Comparison of ENCODE assay signal across 8 cellular contexts in the genomic region with DNA sequence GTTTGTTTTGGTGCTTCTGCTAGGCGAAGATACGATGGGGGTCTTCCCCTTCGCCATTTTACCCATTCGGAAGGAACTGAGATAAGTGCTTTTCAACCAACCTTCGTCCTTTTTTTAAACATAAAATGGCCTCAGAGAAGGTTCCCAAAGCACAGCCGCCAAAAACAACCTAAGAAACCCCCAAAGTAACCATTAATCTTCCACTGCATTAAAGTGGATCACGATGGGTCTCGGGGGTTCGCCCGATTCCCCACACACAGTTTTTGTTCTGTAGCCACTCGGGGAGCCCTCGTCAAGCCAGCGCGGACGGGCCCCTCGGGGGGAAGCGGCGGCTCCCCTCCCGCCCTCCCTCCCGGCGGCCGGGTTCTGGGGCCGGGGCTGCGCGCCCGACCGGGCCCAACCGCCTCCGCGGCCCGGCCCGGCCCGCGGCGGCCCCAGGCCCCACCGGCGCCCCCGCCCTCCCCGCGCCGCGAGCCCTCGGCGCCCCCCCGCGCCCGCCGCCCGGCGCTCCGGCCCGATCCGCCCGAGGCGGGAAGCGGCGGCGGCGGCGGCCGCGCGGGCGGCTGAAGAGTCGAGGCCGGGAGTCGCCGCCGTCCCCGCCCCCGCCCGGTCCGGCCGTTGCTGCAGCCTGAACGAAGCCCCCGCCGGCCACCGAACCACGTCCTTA. TPM values are rescaled to one million over a fixed set of nuclear protein-coding genes. Genes with fewer than 3 reads are reported as not detected.
DNase-seq lines count a peak whose midpoint lies in the region; ATAC-seq, FAIRE-seq and TF ChIP-seq lines count a peak whose summit lies in the region.

No MANE protein-coding gene starts in this region.

- peaks cover 17% of the 10 kb centered on the region for H3K27me3 Mint-ChIP-seq in neural progenitor cell (ENCODE audit: insufficient read depth, low read depth)

- H3K79me2 ChIP-seq in ACC112 (ENCODE audit: control insufficient read depth, insufficient read depth, low read length, unreplicated experiment): peaks cover 50% of the 10 kb centered on the region
- H3K79me2 ChIP-seq in OCI-LY1 (ENCODE audit: insufficient read depth, low read length): peaks cover 21% of the 10 kb centered on the region
- peaks cover 55% of the 10 kb centered on the region for H3K79me2 ChIP-seq in neural progenitor cell (ENCODE audit: low read depth)

- no peak for FAIRE-seq in GM19239 (lab: Jason Lieb, UNC)

- H3K4me1 ChIP-seq in ACC112 (ENCODE audit: control insufficient read depth, insufficient read depth, low read length, unreplicated experiment) (peaks cover 27% of the 10 kb centered on the region), OCI-LY1 (ENCODE audit: insufficient read depth, low read length, severe bottlenecking) (peaks cover 30% of the 10 kb centered on the region), neural progenitor cell (peaks cover 18% of the 10 kb centered on the region), uterus (peaks cover 0 to 13% of the 10 kb centered on the region in 2 donors)

- peaks cover 16% of the 10 kb centered on the region for H3K36me3 Mint-ChIP-seq in neural progenitor cell

- H3K9me2 ChIP-seq in OCI-LY1 (ENCODE audit: low read depth, low read length): no peaks in the 10 kb centered on the region

- ATAC-seq in HG02610 (IDR thresholded peaks at IDR 0.05; ENCODE audit: unreplicated experiment): no peak

- peak overlapping the region; percentile 100 for H3K4me3 Mint-ChIP-seq in neural progenitor cell

- peaks cover 23% of the 10 kb centered on the region for H3K4me1 Mint-ChIP-seq in neural progenitor cell

- H3K36me3 ChIP-seq in ACC112 (ENCODE audit: insufficient read depth, low read length): peaks cover 17% of the 10 kb centered on the region
- H3K36me3 ChIP-seq in OCI-LY1 (ENCODE audit: insufficient read depth, low read length): peaks cover 20% of the 10 kb centered on the region
- peaks cover 18% of the 10 kb centered on the region for H3K36me3 ChIP-seq in neural progenitor cell
- H3K36me3 ChIP-seq in uterus: no peaks in the 10 kb centered on the region

- peak overlapping the region; percentile 91 for H3K27ac ChIP-seq in ACC112 (ENCODE audit: low read depth, low read length)
- peak overlapping the region; percentile 99 for H3K27ac ChIP-seq in OCI-LY1 (ENCODE audit: low read depth, low read length, poor library complexity, severe bottlenecking)
- peak overlapping the region; percentile 97 for H3K27ac ChIP-seq in neural progenitor cell
- H3K27ac ChIP-seq in uterus: peak overlapping the region; percentile 99

- no peaks in the 10 kb centered on the region for H3F3A ChIP-seq in OCI-LY1 (ENCODE audit: insufficient read depth, low read length)
- H3F3A ChIP-seq in neural progenitor cell (ENCODE audit: low read depth): peaks cover 23% of the 10 kb centered on the region

- H3K27ac Mint-ChIP-seq in neural progenitor cell: peak overlapping the region; percentile 100

- peaks cover 3% of the 10 kb centered on the region for H3K9me3 Mint-ChIP-seq in neural progenitor cell

- H2AFZ ChIP-seq in ACC112 (ENCODE audit: low read length, unreplicated experiment) (peak overlapping the region; percentile 58), OCI-LY1 (ENCODE audit: low read length) (no peak overlapping the region), neural progenitor cell (replicated peaks) (no peak overlapping the region)

- H3K9me3 ChIP-seq in OCI-LY1 (ENCODE audit: low read length): no peaks in the 10 kb centered on the region
- H3K9me3 ChIP-seq in neural progenitor cell (ENCODE audit: low read depth): no peaks in the 10 kb centered on the region
- H3K9me3 ChIP-seq in uterus: no peaks in the 10 kb centered on the region

- no peak for TF ChIP-seq CTCF in OCI-LY1 (IDR thresholded peaks at IDR 0.05; ENCODE audit: low read length)
- TF ChIP-seq CTCF in foreskin fibroblast (IDR thresholded peaks at IDR 0.05; ENCODE audit: low read depth, low read length): no peak
- TF ChIP-seq CTCF in neural progenitor cell (IDR thresholded peaks at IDR 0.05): no peak
- TF ChIP-seq CTCF in uterus (IDR thresholded peaks at IDR 0.05): no peak

- H3K27me3 ChIP-seq in ACC112 (ENCODE audit: insufficient read depth, low read length): no peaks in the 10 kb centered on the region
- no peaks in the 10 kb centered on the region for H3K27me3 ChIP-seq in OCI-LY1 (ENCODE audit: insufficient read depth, low read length)
- no peaks in the 10 kb centered on the region for H3K27me3 ChIP-seq in neural progenitor cell
- H3K27me3 ChIP-seq in uterus: no peaks in the 10 kb centered on the region

- intact Hi-C loops in uterus (cut with DNase I; ENCODE audit: low total_unique reads): no loop called here

- H3K4me3 ChIP-seq in ACC112 (ENCODE audit: low read depth, low read length): peak overlapping the region; percentile 98
- H3K4me3 ChIP-seq in OCI-LY1 (ENCODE audit: low read depth, low read length, poor library complexity, severe bottlenecking): peak overlapping the region; percentile 97
- peak overlapping the region; percentile 86 to 88 for H3K4me3 ChIP-seq in foreskin fibroblast (ENCODE audit: low read depth in 1 of 2, low read length in 2 of 2)
- peak overlapping the region; percentile 99 for H3K4me3 ChIP-seq in neural progenitor cell
- H3K4me3 ChIP-seq in uterus: peak overlapping the region; percentile 92 to 93

- no peaks in the 10 kb centered on the region for H4K20me1 ChIP-seq in OCI-LY1 (ENCODE audit: insufficient read depth, low read length)
- H4K20me1 ChIP-seq in neural progenitor cell (ENCODE audit: low read depth): peaks cover 34% of the 10 kb centered on the region

- H3K4me2 ChIP-seq in OCI-LY1 (ENCODE audit: low read length): peak overlapping the region; percentile 86
- peak overlapping the region; percentile 86 for H3K4me2 ChIP-seq in neural progenitor cell

- no peak for TF ChIP-seq POLR2A in uterus (IDR thresholded peaks at IDR 0.05)

- DNase-seq in GM19239 (ENCODE audit: insufficient read length, low spot score) (peak; percentile 9), foreskin fibroblast (peak; percentile 14 to 60), neural progenitor cell (ENCODE audit: low spot score) (peak; percentile 78), uterus (peak; percentile 41 to 43)
- DNase-seq in activated T-helper 9 cell treated with anti-CD3 and anti-CD28 coated beads, Interleukin-2, amount 50 U/mL, for 16 hours (ENCODE audit: low read depth): peak; percentile 31

- H3K9ac ChIP-seq in OCI-LY1 (ENCODE audit: low read length) (peak overlapping the region; percentile 100), neural progenitor cell (peak overlapping the region; percentile 98)

RNA-seq across cellular contexts. Expression of gene GTF2A1, which starts 0.8 kb away (rescaled TPM):
- 40.5 and 63.1 TPM in 2 replicates for total RNA-seq in neural progenitor cell (ENCODE audit: low replicate concordance)
- 10 to 100 TPM; 28.2 to 52.4 (median 35.9) TPM for total RNA-seq in uterus

Comparison
In these comparisons a context has a peak if more than half of its experiments do, and no peak if none do; other contexts are left out.
1. DNase-seq: peak in every context shown above with its lines; median percentile 78 in neural progenitor cell; 42 in uterus; 37 in foreskin fibroblast; 31 in activated T-helper 9 cell treated with anti-CD3 and anti-CD28 coated beads, Interleukin-2, amount 50 U/mL, for 16 hours; 9 in GM19239.